Comparison of ENCODE assay signal across 1 cellular context in the genomic region with DNA sequence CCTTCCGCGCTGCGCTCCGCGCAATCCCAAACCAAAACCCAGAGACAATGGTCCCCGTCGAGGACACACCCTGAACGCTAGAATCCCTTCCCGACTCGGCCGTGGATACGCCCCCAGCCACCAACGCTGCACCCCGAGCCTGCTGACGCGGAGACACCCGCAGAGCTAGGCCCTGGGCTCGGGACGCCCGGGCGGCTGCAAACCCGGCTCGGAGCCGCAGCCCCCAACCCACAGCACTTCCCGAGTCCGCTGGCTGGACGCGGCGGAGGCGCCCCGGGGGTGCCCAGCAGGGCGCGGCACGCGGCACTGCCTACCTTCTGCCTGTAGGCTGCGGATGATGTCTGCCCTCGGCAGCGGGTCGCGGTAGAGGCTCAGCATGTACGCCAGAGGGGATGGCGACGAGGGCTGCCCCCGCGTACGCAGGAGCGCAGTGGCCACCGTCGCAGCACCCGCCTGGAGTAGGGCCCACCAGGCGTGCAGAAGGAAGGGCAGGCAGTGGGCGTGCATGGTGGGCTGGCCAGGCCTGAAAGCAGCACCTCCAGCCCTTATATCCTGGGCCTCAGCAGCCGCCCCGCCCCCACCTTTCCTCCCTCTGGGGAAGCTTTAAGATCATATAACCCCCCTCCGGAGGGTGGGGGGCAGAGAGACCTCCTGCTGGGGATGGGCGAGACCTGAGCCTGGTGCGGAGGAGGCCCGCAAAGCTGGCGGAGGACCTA.
TF ChIP-seq lines count a peak whose summit lies in the region.

A gene (minus strand): TSS at position 521 of the 716 bp plus-strand sequence. CDS start 14 bp downstream, at position 507.

TF ChIP-seq in IMR-90, 13 proteins besides CTCF, POLR2A, EP300 and RAD21:
- no peak for TF ChIP-seq RFX5 (IDR thresholded peaks at IDR 0.05; ENCODE audit: low read depth, low read length)
- no peak for TF ChIP-seq RCOR1 (IDR thresholded peaks at IDR 0.05; ENCODE audit: insufficient replicate concordance, low read length)
- TF ChIP-seq MXI1 (IDR thresholded peaks at IDR 0.05; ENCODE audit: borderline replicate concordance, low read depth, low read length) = no peak
- no peak for TF ChIP-seq MAZ (IDR thresholded peaks at IDR 0.05; ENCODE audit: borderline replicate concordance, low read depth, low read length)
- no peak for TF ChIP-seq CHD1 (IDR thresholded peaks at IDR 0.05; ENCODE audit: low read depth, low read length)
- TF ChIP-seq NFE2L2 (IDR thresholded peaks at IDR 0.05; ENCODE audit: low read depth, low read length) = no peak
- TF ChIP-seq, protein P1, sequence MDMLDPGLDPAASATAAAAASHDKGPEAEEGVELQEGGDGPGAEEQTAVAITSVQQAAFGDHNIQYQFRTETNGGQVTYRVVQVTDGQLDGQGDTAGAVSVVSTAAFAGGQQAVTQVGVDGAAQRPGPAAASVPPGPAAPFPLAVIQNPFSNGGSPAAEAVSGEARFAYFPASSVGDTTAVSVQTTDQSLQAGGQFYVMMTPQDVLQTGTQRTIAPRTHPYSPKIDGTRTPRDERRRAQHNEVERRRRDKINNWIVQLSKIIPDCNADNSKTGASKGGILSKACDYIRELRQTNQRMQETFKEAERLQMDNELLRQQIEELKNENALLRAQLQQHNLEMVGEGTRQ (IDR thresholded peaks at IDR 0.05; ENCODE audit: low read depth, low read length) = no peak
